ENCODE assay signal across 32 cellular contexts in the genomic region with DNA sequence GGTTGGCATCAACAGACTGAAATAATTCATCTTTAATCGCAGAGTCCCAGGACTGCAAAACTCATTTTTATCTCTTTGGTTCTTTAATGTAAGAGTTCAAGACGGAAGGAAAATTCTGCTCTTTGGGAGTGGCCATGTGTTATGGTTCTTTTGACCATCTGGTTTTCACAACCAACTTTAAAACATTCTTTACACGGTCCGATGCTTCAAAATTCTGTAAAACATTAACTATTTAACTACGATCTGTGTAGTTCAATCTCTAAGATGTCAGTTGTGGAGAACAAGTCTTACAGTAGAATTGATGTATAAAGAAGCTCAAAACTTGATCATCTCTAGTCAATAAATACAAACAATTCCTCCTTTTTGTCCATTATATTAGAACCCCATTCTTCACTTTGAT.
"Had no signal": no experiment of that assay in that cellular context is flagged by ENCODE, and none has a peak within 500 bp of the region (broad histone marks: within the 10 kb centered on the region; RNA-seq: fewer than 3 reads in every experiment).

No MANE protein-coding gene starts in this region.

- H3K4me3 Mint-ChIP-seq: immature natural killer cell; memory B cell; mesothelial cell of epicardium; naive B cell; natural killer cell treated with Interleukin-12 subunit alpha and Interleukin-12 subunit beta and Interleukin-15 and Interleukin-18, amount 100 ng/mL, for 72 hours; neural progenitor cell; stimulated activated naive CD8-positive, alpha-beta T cell treated with anti-CD3 and anti-CD28 coated beads, Interleukin-15, amount 100 ng/mL, for 72 hours had no signal

- DNase-seq: dorsolateral prefrontal cortex; effector CD4-positive, alpha-beta T cell; foreskin melanocyte; hypothalamus; immature natural killer cell; islet precursor cell; mucosa of descending colon; naive B cell; stimulated activated CD4-positive, alpha-beta T cell treated with anti-CD3 and anti-CD28 coated beads, Interleukin-12 subunit alpha, Interleukin-12 subunit beta, amount 100 ng/mL, for 4 hours; stimulated activated CD4-positive, alpha-beta T cell treated with anti-CD3 and anti-CD28 coated beads, Interleukin-1b, Interleukin-23, amount 100 ng/mL, for 48 hours; stimulated activated CD4-positive, alpha-beta T cell treated with anti-CD3 and anti-CD28 coated beads, Interleukin-4, amount 100 ng/mL, for 1 hour; stimulated activated CD8-positive, alpha-beta memory T cell treated with anti-CD3 and anti-CD28 coated beads, Interleukin-4, amount 100 ng/mL, for 48 hours; stimulated activated naive CD4-positive, alpha-beta T cell; stimulated activated naive CD8-positive, alpha-beta T cell treated with anti-CD3 and anti-CD28 coated beads, Interleukin-15, amount 100 ng/mL, for 72 hours; transverse colon; upper lobe of right lung; uterus had no signal

- H3K9ac ChIP-seq: neural progenitor cell, parathyroid adenoma had no signal

- H3K4me1 ChIP-seq: esophagus muscularis mucosa, neural progenitor cell, parathyroid adenoma, suprapubic skin, transverse colon, upper lobe of right lung, uterus had no signal

- H3K27ac Mint-ChIP-seq: immature natural killer cell; memory B cell; mesothelial cell of epicardium; naive B cell; natural killer cell treated with Interleukin-12 subunit alpha and Interleukin-12 subunit beta and Interleukin-15 and Interleukin-18, amount 100 ng/mL, for 72 hours; neural progenitor cell; progenitor cell of endocrine pancreas; stimulated activated naive CD8-positive, alpha-beta T cell treated with anti-CD3 and anti-CD28 coated beads, Interleukin-15, amount 100 ng/mL, for 72 hours had no signal

- H3K27ac ChIP-seq: epithelial cell of prostate, esophagus muscularis mucosa, neural progenitor cell, parathyroid adenoma, right atrium auricular region, suprapubic skin, transverse colon, upper lobe of right lung, uterus had no signal

- H3K4me1 Mint-ChIP-seq: immature natural killer cell, memory B cell, naive B cell, neural progenitor cell had no signal

- H3K36me3 ChIP-seq: neural progenitor cell, suprapubic skin, transverse colon, upper lobe of right lung, uterus had no signal

- H3K27me3 Mint-ChIP-seq: progenitor cell of endocrine pancreas; stimulated activated naive CD8-positive, alpha-beta T cell treated with anti-CD3 and anti-CD28 coated beads, Interleukin-15, amount 100 ng/mL, for 72 hours had no signal

- H3K9me3 ChIP-seq: mucosa of descending colon, right atrium auricular region, transverse colon, upper lobe of right lung, uterus had no signal

- H3K4me3 ChIP-seq: dorsolateral prefrontal cortex, esophagus muscularis mucosa, lung, mucosa of descending colon, neural progenitor cell, right atrium auricular region, smooth muscle cell, suprapubic skin, transverse colon, upper lobe of right lung, uterus had no signal

- H3K36me3 Mint-ChIP-seq: memory B cell had no signal

- H3K9me3 Mint-ChIP-seq: natural killer cell treated with Interleukin-12 subunit alpha and Interleukin-12 subunit beta and Interleukin-15 and Interleukin-18, amount 100 ng/mL, for 72 hours had no signal

- H3K27me3 ChIP-seq: dorsolateral prefrontal cortex, esophagus muscularis mucosa, neural progenitor cell, right atrium auricular region, suprapubic skin, transverse colon, upper lobe of right lung, uterus had no signal

- FAIRE-seq: colon had no signal

- ATAC-seq: left lobe of liver; mucosa of descending colon; natural killer cell treated with Interleukin-12 subunit alpha and Interleukin-12 subunit beta and Interleukin-15 and Interleukin-18, amount 100 ng/mL, for 72 hours; sciatic nerve; stimulated activated naive CD8-positive, alpha-beta T cell treated with anti-CD3 and anti-CD28 coated beads, Interleukin-15, amount 100 ng/mL, for 72 hours; upper lobe of right lung had no signal
